16 cellular contexts compared by ENCODE assay signal in genomic region chr5:139012170-139012569, GRCh38.
"Had no signal": no experiment of that assay in that cellular context is flagged by ENCODE, and none has a peak within 500 bp of the region (broad histone marks: within the 10 kb centered on the region; RNA-seq: fewer than 3 reads in every experiment).

No MANE protein-coding gene starts in this region.

- H3K27ac Mint-ChIP-seq: activated CD8-positive, alpha-beta T cell treated with anti-CD3 and anti-CD28 coated beads, Interleukin-2, amount 10 ng/mL, durations not matched to agents 7 days and 5 days; activated T-helper 1 cell treated with anti-CD3 and anti-CD28 coated beads, Interleukin-12 subunit alpha, Interleukin-12 subunit beta, Interleukin-2, Interleukin-4 antibody, amounts not matched to agents 30 ng/mL and 10 ng/mL and 1 ng/mL, durations not matched to agents 14 hours and 24 hours and 36 hours had no signal

- H3K36me3 ChIP-seq: prostate gland, upper lobe of right lung had no signal

- H3K4me3 ChIP-seq: dorsolateral prefrontal cortex, upper lobe of right lung had no signal

- H3K4me1 ChIP-seq: heart left ventricle, prostate gland, upper lobe of right lung had no signal

- H3K4me3 Mint-ChIP-seq: activated T-helper 1 cell treated with anti-CD3 and anti-CD28 coated beads, Interleukin-12 subunit alpha, Interleukin-12 subunit beta, Interleukin-2, Interleukin-4 antibody, amounts not matched to agents 30 ng/mL and 10 ng/mL and 1 ng/mL, durations not matched to agents 14 hours and 24 hours and 36 hours had no signal

- ATAC-seq: activated CD8-positive, alpha-beta T cell treated with anti-CD3 and anti-CD28 coated beads, Interleukin-2, amount 10 ng/mL, durations not matched to agents 7 days and 5 days; heart left ventricle; left lobe of liver; sciatic nerve; upper lobe of right lung had no signal

- H3K27ac ChIP-seq: dorsolateral prefrontal cortex, upper lobe of right lung had no signal

- H3K9me3 ChIP-seq: heart left ventricle, prostate gland, upper lobe of right lung had no signal

- H3K9me3 Mint-ChIP-seq: activated T-helper 1 cell treated with anti-CD3 and anti-CD28 coated beads, Interleukin-12 subunit alpha, Interleukin-12 subunit beta, Interleukin-2, Interleukin-4 antibody, amounts not matched to agents 30 ng/mL and 10 ng/mL and 1 ng/mL, durations not matched to agents 14 hours and 24 hours and 36 hours had no signal

- DNase-seq: activated CD8-positive, alpha-beta T cell treated with anti-CD3 and anti-CD28 coated beads, Interleukin-2, amount 10 ng/mL, durations not matched to agents 7 days and 5 days; activated naive CD4-positive, alpha-beta T cell treated with Interleukin-2 at 50 U/mL for 16 hours; amygdala; dorsolateral prefrontal cortex; foreskin melanocyte; heart left ventricle; islet precursor cell; mammary epithelial cell; SIG-M5; stimulated activated CD4-positive, alpha-beta T cell treated with anti-CD3 and anti-CD28 coated beads, Interleukin-2, amount 100 ng/mL, for 24 hours; stimulated activated naive CD4-positive, alpha-beta T cell; upper lobe of right lung had no signal

- H3K27me3 ChIP-seq: dorsolateral prefrontal cortex, heart left ventricle, upper lobe of right lung had no signal
